ENCODE assay signal across 16 cellular contexts in the genomic region with DNA sequence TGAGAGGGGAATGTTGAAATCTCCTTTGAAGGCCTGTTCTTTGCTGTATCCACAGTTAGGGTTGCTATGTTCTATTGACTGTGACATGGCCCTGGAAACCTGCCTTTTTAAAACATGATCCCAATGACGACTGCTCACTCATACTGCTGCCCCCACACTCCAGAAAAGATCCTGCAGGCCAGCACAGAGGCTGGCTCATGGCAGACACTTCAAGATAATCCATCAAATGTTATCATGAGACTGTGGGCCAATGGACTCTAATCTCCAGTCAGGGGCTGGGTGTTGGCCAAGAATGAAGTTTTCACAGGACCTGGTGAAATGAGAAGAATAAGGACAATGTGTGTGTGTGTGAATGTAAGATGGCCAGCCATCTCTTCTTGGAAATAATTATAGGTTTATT. TPM values are rescaled to one million over a fixed set of nuclear protein-coding genes. Genes with fewer than 3 reads are reported as not detected.
A peak's percentile ranks its signal among the peaks of the same experiment; 100 is the strongest.
DNase-seq lines count a peak whose midpoint lies in the region; TF ChIP-seq lines count a peak whose summit lies in the region.
"Had no signal": no experiment of that assay in that cellular context is flagged by ENCODE, and none has a peak within 500 bp of the region (broad histone marks: within the 10 kb centered on the region; RNA-seq: fewer than 3 reads in every experiment).

No MANE protein-coding gene starts in this region.

- no peak for TF ChIP-seq CTCF in fibroblast of the aortic adventitia (IDR thresholded peaks at IDR 0.05; ENCODE audit: insufficient read depth, low read length)

- peak; percentile 43 for DNase-seq in NCI-H226
- DNase-seq in NCI-H82 (lab: John Stamatoyannopoulos, UW), result peak; percentile 7
- peak; percentile 12 for DNase-seq in amniotic epithelial cell (ENCODE audit: low read depth)
- peak; percentile 76 for DNase-seq in fibroblast of the aortic adventitia (ENCODE audit: low read depth)
- no peak for DNase-seq in activated naive CD4-positive, alpha-beta T cell treated with anti-CD3 and anti-CD28 coated beads for 36 hours
- no peak for DNase-seq in ACHN
- DNase-seq in activated CD8-positive, alpha-beta memory T cell treated with anti-CD3 and anti-CD28 coated beads for 24 hours, result no peak
- DNase-seq: Caco-2; CD4-positive, CD25-positive, alpha-beta regulatory T cell; CD8-positive, alpha-beta T cell; DMS153; DND-41; GM23248; H9 had no signal

- H3K4me3 ChIP-seq in fibroblast of the aortic adventitia (ENCODE audit: low read depth, low read length), result no peak overlapping the region
- H3K4me3 ChIP-seq: BLaER1, GM23248 had no signal

- no peak overlapping the region for H3K4me3 Mint-ChIP-seq in activated naive CD4-positive, alpha-beta T cell treated with anti-CD3 and anti-CD28 coated beads for 36 hours
- H3K4me3 Mint-ChIP-seq: B cell; CD4-positive, CD25-positive, alpha-beta regulatory T cell; CD8-positive, alpha-beta T cell; H9 had no signal

- H3K27me3 Mint-ChIP-seq in activated naive CD4-positive, alpha-beta T cell treated with anti-CD3 and anti-CD28 coated beads for 36 hours (ENCODE audit: low read depth), result peaks cover 3% of the 10 kb centered on the region

- no peaks in the 10 kb centered on the region for H3K36me3 Mint-ChIP-seq in activated naive CD4-positive, alpha-beta T cell treated with anti-CD3 and anti-CD28 coated beads for 36 hours (ENCODE audit: low read depth)
- H3K36me3 Mint-ChIP-seq: CD4-positive, CD25-positive, alpha-beta regulatory T cell; CD8-positive, alpha-beta T cell had no signal

- CTCF ChIA-PET in activated naive CD4-positive, alpha-beta T cell treated with anti-CD3 and anti-CD28 coated beads for 36 hours (lab: Charles Lee), result no interaction called here

- H3K27ac Mint-ChIP-seq in activated naive CD4-positive, alpha-beta T cell treated with anti-CD3 and anti-CD28 coated beads for 36 hours, result no peak overlapping the region
- H3K27ac Mint-ChIP-seq: B cell; CD4-positive, CD25-positive, alpha-beta regulatory T cell; CD8-positive, alpha-beta T cell; H9 had no signal

- intact Hi-C loops in activated naive CD4-positive, alpha-beta T cell treated with anti-CD3 and anti-CD28 coated beads for 36 hours (cut with micrococcal nuclease), result no loop called here

- H3K9me3 Mint-ChIP-seq in activated naive CD4-positive, alpha-beta T cell treated with anti-CD3 and anti-CD28 coated beads for 36 hours, result no peaks in the 10 kb centered on the region
- H3K9me3 Mint-ChIP-seq: CD8-positive, alpha-beta T cell; H9 had no signal

- in situ Hi-C loops in ACHN (cut with HindIII; ENCODE audit: low pct_ligation_motif_present, low pct_unique_long_range_greater_than_20kb, low sequenced_read_pairs), result no loop called here

- peaks cover 8% of the 10 kb centered on the region for H3K4me1 Mint-ChIP-seq in activated naive CD4-positive, alpha-beta T cell treated with anti-CD3 and anti-CD28 coated beads for 36 hours (ENCODE audit: low read depth)

RNA-seq across cellular contexts. Expression of gene THOC1, which starts 59.0 kb away (rescaled TPM):
- 55.4 and 104 TPM in 2 replicates for total RNA-seq in fibroblast of the aortic adventitia (ENCODE audit: low replicate concordance)
- 10 to 100 TPM; 63.5 to 66.2 TPM for total RNA-seq in activated naive CD4-positive, alpha-beta T cell treated with anti-CD3 and anti-CD28 coated beads for 36 hours

Comparison
In these comparisons a context has a peak if more than half of its experiments do, and no peak if none do; other contexts are left out.
1. DNase-seq: peak in NCI-H226 (single experiment), NCI-H82 (single experiment), amniotic epithelial cell (single experiment) and fibroblast of the aortic adventitia (single experiment); none in activated naive CD4-positive, alpha-beta T cell treated with anti-CD3 and anti-CD28 coated beads for 36 hours (single experiment), ACHN (single experiment) and activated CD8-positive, alpha-beta memory T cell treated with anti-CD3 and anti-CD28 coated beads for 24 hours (single experiment).